ENCODE assay signal across 22 cellular contexts in genomic region chr6:165960692-165961091, GRCh38.
"Had no signal": no experiment of that assay in that cellular context is flagged by ENCODE, and none has a peak within 500 bp of the region (broad histone marks: within the 10 kb centered on the region; RNA-seq: fewer than 3 reads in every experiment).

No MANE protein-coding gene starts in this region.

- DNase-seq: KBM-7, MV-4-11, NCI-H1048, NCI-H1105, NCI-H1417, NCI-H1436 treated with DMSO at 0.1 percent for 48 hours, NCI-H1694, NCI-H187 treated with DMSO at 0.1 percent for 48 hours, NCI-H2081, NCI-H2171, NCI-H226, NCI-H446, NCI-H510A, NCI-H524 treated with DMSO at 0.1 percent for 48 hours, NCI-H69, NCI-H774, PC-3, Peyer's patch, SHP77 treated with DMSO at 0.1 percent for 48 hours had no signal

- H3K4me1 ChIP-seq: Peyer's patch, SJCRH30 had no signal

- H3K4me3 ChIP-seq: Peyer's patch, SJCRH30 had no signal

- H3K27ac ChIP-seq: Peyer's patch, SJCRH30 had no signal

- H3K27me3 ChIP-seq: Peyer's patch had no signal

- H3K9me3 ChIP-seq: Peyer's patch, SJCRH30 had no signal

- ATAC-seq: PC-3, Right ventricle myocardium inferior, SK-N-SH treated with all-trans-retinoic acid at 6 μM for 48 hours had no signal

- H3K36me3 ChIP-seq: Peyer's patch, SJCRH30 had no signal
